ENCODE assay signal across 8 cellular contexts in the genomic region with DNA sequence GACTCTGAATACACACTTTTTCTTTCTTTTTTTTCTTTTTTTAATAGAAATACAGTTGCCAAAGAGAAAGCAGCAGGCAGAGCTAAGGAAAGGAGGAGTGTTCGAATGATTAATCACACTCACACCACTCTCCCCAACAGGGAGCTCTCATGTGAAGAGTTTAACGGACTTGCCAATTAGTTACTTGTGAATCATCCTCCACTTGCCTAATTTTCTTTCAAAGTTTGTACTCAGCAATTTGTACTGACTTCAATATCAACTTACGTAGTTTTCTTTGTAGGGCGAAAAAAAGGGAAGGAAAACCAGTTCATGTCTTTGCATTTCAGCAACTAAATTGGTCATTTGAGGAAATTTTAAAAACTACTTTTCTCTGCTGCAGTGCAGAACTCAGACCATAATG.
DNase-seq lines count a peak whose midpoint lies in the region; ATAC-seq and TF ChIP-seq lines count a peak whose summit lies in the region.

No MANE protein-coding gene starts in this region.

- no peaks in the 10 kb centered on the region for H3K9me3 Mint-ChIP-seq in endothelial cell (ENCODE audit: unreplicated experiment)

- ATAC-seq in GM18861 (IDR thresholded peaks at IDR 0.05; ENCODE audit: unreplicated experiment) = peak; percentile 35

- H3K27me3 Mint-ChIP-seq in endothelial cell (ENCODE audit: unreplicated experiment) = no peaks in the 10 kb centered on the region

- peaks cover 5% of the 10 kb centered on the region; the same call in 1 of the 2 replicates for H3K4me1 ChIP-seq in SJCRH30

- H3K4me1 Mint-ChIP-seq in endothelial cell (ENCODE audit: unreplicated experiment) = peaks cover 42% of the 10 kb centered on the region

- H3K27me3 ChIP-seq in SJCRH30 = no peaks in the 10 kb centered on the region

- H3K36me3 ChIP-seq in SJCRH30 = peaks cover 5% of the 10 kb centered on the region; the same call in 1 of the 2 replicates

- no peak overlapping the region for H3K27ac Mint-ChIP-seq in endothelial cell (ENCODE audit: unreplicated experiment)

- H3K36me3 Mint-ChIP-seq in endothelial cell (ENCODE audit: low read depth, unreplicated experiment) = peaks cover 40% of the 10 kb centered on the region

- H3K27ac ChIP-seq in coronary artery (peak overlapping the region; percentile 31 to 46), SJCRH30 (no peak overlapping the region)

- no peak for TF ChIP-seq CTCF in coronary artery (IDR thresholded peaks at IDR 0.05)
- TF ChIP-seq CTCF in endothelial cell (IDR thresholded peaks at IDR 0.05; ENCODE audit: unreplicated experiment) = no peak

- H3K9me3 ChIP-seq in SJCRH30 (replicated peaks) = peaks cover 3% of the 10 kb centered on the region

- H3K4me3 ChIP-seq in coronary artery = no peak overlapping the region
- no peak overlapping the region for H3K4me3 ChIP-seq in SJCRH30

- DNase-seq in Kasumi-1 (lab: John Stamatoyannopoulos, UW) (peak; percentile 97 to 98), coronary artery (ENCODE audit: low spot score) (no peak), renal cortical epithelial cell (ENCODE audit: low read depth) (peak; percentile 95), NCI-H510A (lab: John Stamatoyannopoulos, UW) (no peak), endothelial cell (ENCODE audit: low spot score) (no peak), hepatic stellate cell (ENCODE audit: low spot score) (no peak), SJCRH30 (no peak)

- no peak overlapping the region for H3K4me3 Mint-ChIP-seq in endothelial cell (ENCODE audit: unreplicated experiment)

Comparison
In these comparisons a context has a peak if more than half of its experiments do, and no peak if none do; other contexts are left out.
1. DNase-seq: peak in Kasumi-1 (2 of 2) and renal cortical epithelial cell (single experiment); none in coronary artery (single experiment), NCI-H510A (single experiment), endothelial cell (single experiment), hepatic stellate cell (single experiment) and SJCRH30 (0 of 2).